Comparison of ENCODE assay signal across 20 cellular contexts in the genomic region with DNA sequence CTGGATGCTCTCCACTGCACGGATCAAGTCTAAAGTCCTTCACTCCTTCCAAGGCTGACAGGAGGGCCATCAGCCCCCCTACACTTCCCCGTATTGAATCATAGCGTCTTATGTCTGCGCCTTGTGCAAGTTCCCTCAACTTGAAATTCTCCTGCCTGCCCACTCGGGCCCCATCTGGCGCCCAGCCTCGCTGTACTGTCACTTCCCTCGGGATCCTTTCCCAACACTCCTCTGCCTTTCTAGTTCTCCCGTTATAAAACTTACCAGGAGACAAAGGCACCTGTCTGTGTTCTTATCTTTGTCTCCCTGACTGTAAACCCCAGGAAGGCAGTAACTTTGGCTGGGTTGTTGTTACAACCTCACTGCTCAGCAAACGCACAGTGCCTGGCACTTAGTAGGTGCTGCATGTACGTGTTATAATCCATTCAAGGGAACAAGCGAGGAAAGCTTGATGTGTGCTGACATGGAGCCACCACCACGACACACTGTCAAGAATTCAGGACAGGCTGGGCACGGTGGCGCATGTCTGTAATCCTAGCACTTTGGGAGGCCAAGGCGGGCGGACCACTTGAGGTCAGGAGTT. TPM values are rescaled to one million over a fixed set of nuclear protein-coding genes. Genes with fewer than 3 reads are reported as not detected.
A peak's percentile ranks its signal among the peaks of the same experiment; 100 is the strongest.
DNase-seq lines count a peak whose midpoint lies in the region; ATAC-seq and TF ChIP-seq lines count a peak whose summit lies in the region.
"Had no signal": no experiment of that assay in that cellular context is flagged by ENCODE, and none has a peak within 500 bp of the region (broad histone marks: within the 10 kb centered on the region; RNA-seq: fewer than 3 reads in every experiment).

No MANE protein-coding gene starts in this region.

- no peak for ATAC-seq in naive thymus-derived CD8-positive, alpha-beta T cell
- ATAC-seq: activated CD8-positive, alpha-beta T cell treated with anti-CD3 and anti-CD28 coated beads for 36 hours; left lobe of liver; stimulated activated naive B cell treated with anti-CD40 and anti-IgM and Interleukin-4, amounts not matched to agents 10 μg/mL and 1 μg/mL and 100 μg/mL, for 72 hours had no signal

- no peaks in the 10 kb centered on the region for H3K36me3 ChIP-seq in effector memory CD4-positive, alpha-beta T cell (ENCODE audit: control insufficient read depth, insufficient read depth, low read length)
- H3K36me3 ChIP-seq: vagina had no signal

- H3K27me3 ChIP-seq in effector memory CD4-positive, alpha-beta T cell (replicated peaks; ENCODE audit: control insufficient read depth, insufficient read depth, low read length, poor library complexity, severe bottlenecking) = no peaks in the 10 kb centered on the region
- H3K27me3 ChIP-seq: vagina had no signal

- peaks cover 13% of the 10 kb centered on the region for H3K27me3 Mint-ChIP-seq in activated naive CD8-positive, alpha-beta T cell
- H3K27me3 Mint-ChIP-seq in activated naive CD8-positive, alpha-beta T cell treated with anti-CD3 and anti-CD28 coated beads for 36 hours = peaks cover 36% of the 10 kb centered on the region
- H3K27me3 Mint-ChIP-seq in brain = peaks cover 2% of the 10 kb centered on the region
- H3K27me3 Mint-ChIP-seq in naive thymus-derived CD8-positive, alpha-beta T cell = peaks cover 4 to 29% (median 17%) of the 10 kb centered on the region in 5 donors

- POLR2A ChIA-PET in naive thymus-derived CD8-positive, alpha-beta T cell (lab: Charles Lee) = no interaction called here

- H3K9me3 Mint-ChIP-seq in activated naive CD8-positive, alpha-beta T cell (ENCODE audit: low read depth) = no peaks in the 10 kb centered on the region
- H3K9me3 Mint-ChIP-seq in activated naive CD8-positive, alpha-beta T cell treated with anti-CD3 and anti-CD28 coated beads for 36 hours = no peaks in the 10 kb centered on the region
- H3K9me3 Mint-ChIP-seq in brain = peaks cover 0 to 4% (median 0%) of the 10 kb centered on the region in 5 experiments
- H3K9me3 Mint-ChIP-seq in naive thymus-derived CD8-positive, alpha-beta T cell = no peaks in the 10 kb centered on the region
- H3K9me3 Mint-ChIP-seq: activated CD8-positive, alpha-beta T cell treated with anti-CD3 and anti-CD28 coated beads for 36 hours; CD4-positive, alpha-beta memory T cell; H9; memory B cell; stimulated activated naive B cell treated with anti-CD40 and anti-IgM and Interleukin-4, amounts not matched to agents 10 μg/mL and 1 μg/mL and 100 μg/mL, for 72 hours; T-helper 2 cell treated with Interferon-gamma antibody and Interleukin-4, amounts not matched to agents 5 μg/mL and 100 μg/mL, for 36 hours had no signal

- peaks cover 12% of the 10 kb centered on the region for H3K4me1 ChIP-seq in effector memory CD4-positive, alpha-beta T cell (ENCODE audit: control insufficient read depth, insufficient read depth, low read length, poor library complexity, severe bottlenecking)

- no peak for TF ChIP-seq CTCF in brain (conservative IDR thresholded peaks at IDR 0.05)

- H3K27ac ChIP-seq in effector memory CD4-positive, alpha-beta T cell (ENCODE audit: insufficient read depth, low read length, poor library complexity, severe bottlenecking) = no peak overlapping the region
- H3K27ac ChIP-seq: vagina had no signal

- no peaks in the 10 kb centered on the region for H3K36me3 Mint-ChIP-seq in activated naive CD8-positive, alpha-beta T cell
- H3K36me3 Mint-ChIP-seq in activated naive CD8-positive, alpha-beta T cell treated with anti-CD3 and anti-CD28 coated beads for 36 hours = no peaks in the 10 kb centered on the region
- no peaks in the 10 kb centered on the region for H3K36me3 Mint-ChIP-seq in brain
- no peaks in the 10 kb centered on the region for H3K36me3 Mint-ChIP-seq in naive thymus-derived CD8-positive, alpha-beta T cell
- H3K36me3 Mint-ChIP-seq: CD4-positive, alpha-beta memory T cell; memory B cell; stimulated activated naive B cell treated with anti-CD40 and anti-IgM and Interleukin-4, amounts not matched to agents 10 μg/mL and 1 μg/mL and 100 μg/mL, for 72 hours had no signal

- H3K4me3 ChIP-seq in effector memory CD4-positive, alpha-beta T cell (ENCODE audit: insufficient read depth, low read depth, low read length, poor library complexity, severe bottlenecking) = no peak overlapping the region
- H3K4me3 ChIP-seq: vagina had no signal

- peak overlapping the region; percentile 73 for H3K4me3 Mint-ChIP-seq in activated naive CD8-positive, alpha-beta T cell
- no peak overlapping the region for H3K4me3 Mint-ChIP-seq in activated naive CD8-positive, alpha-beta T cell treated with anti-CD3 and anti-CD28 coated beads for 36 hours
- H3K4me3 Mint-ChIP-seq in brain = peak overlapping the region in 1 of 5 experiments; percentile 64
- H3K4me3 Mint-ChIP-seq in naive thymus-derived CD8-positive, alpha-beta T cell = peak overlapping the region in 6 of 10 donors; percentile 26 to 53 (median 42)
- H3K4me3 Mint-ChIP-seq: activated CD8-positive, alpha-beta T cell treated with anti-CD3 and anti-CD28 coated beads for 36 hours; memory B cell; stimulated activated naive B cell treated with anti-CD40 and anti-IgM and Interleukin-4, amounts not matched to agents 10 μg/mL and 1 μg/mL and 100 μg/mL, for 72 hours; T-helper 2 cell treated with Interferon-gamma antibody and Interleukin-4, amounts not matched to agents 5 μg/mL and 100 μg/mL, for 36 hours had no signal

- H3K4me1 Mint-ChIP-seq in activated naive CD8-positive, alpha-beta T cell (ENCODE audit: low read depth) = peaks cover 15% of the 10 kb centered on the region
- peaks cover 14% of the 10 kb centered on the region for H3K4me1 Mint-ChIP-seq in activated naive CD8-positive, alpha-beta T cell treated with anti-CD3 and anti-CD28 coated beads for 36 hours
- H3K4me1 Mint-ChIP-seq in brain = peaks cover 44% of the 10 kb centered on the region
- peaks cover 14 to 25% (median 16%) of the 10 kb centered on the region in 4 donors for H3K4me1 Mint-ChIP-seq in naive thymus-derived CD8-positive, alpha-beta T cell

- H3K27ac Mint-ChIP-seq in activated naive CD8-positive, alpha-beta T cell = no peak overlapping the region
- H3K27ac Mint-ChIP-seq in activated naive CD8-positive, alpha-beta T cell treated with anti-CD3 and anti-CD28 coated beads for 36 hours = no peak overlapping the region
- H3K27ac Mint-ChIP-seq in brain = peak overlapping the region in 3 of 5 experiments; percentile 2 to 52 (median 5)
- no peak overlapping the region for H3K27ac Mint-ChIP-seq in naive thymus-derived CD8-positive, alpha-beta T cell
- H3K27ac Mint-ChIP-seq: activated CD8-positive, alpha-beta T cell treated with anti-CD3 and anti-CD28 coated beads for 36 hours; H9; memory B cell; stimulated activated naive B cell treated with anti-CD40 and anti-IgM and Interleukin-4, amounts not matched to agents 10 μg/mL and 1 μg/mL and 100 μg/mL, for 72 hours; T-helper 2 cell treated with Interferon-gamma antibody and Interleukin-4, amounts not matched to agents 5 μg/mL and 100 μg/mL, for 36 hours had no signal

- H3K9me3 ChIP-seq in effector memory CD4-positive, alpha-beta T cell (ENCODE audit: control insufficient read depth, low read length) = no peaks in the 10 kb centered on the region
- H3K9me3 ChIP-seq: vagina had no signal

- DNase-seq in activated naive CD8-positive, alpha-beta T cell treated with anti-CD3 and anti-CD28 coated beads for 36 hours = no peak
- no peak for DNase-seq in naive thymus-derived CD8-positive, alpha-beta T cell
- DNase-seq in superior temporal gyrus (ENCODE audit: extremely low spot score) = peak; percentile 61
- DNase-seq in NCI-H1694 (lab: John Stamatoyannopoulos, UW) = no peak
- DNase-seq in NCI-H128 (lab: John Stamatoyannopoulos, UW; ENCODE audit: unreplicated experiment) = no peak
- no peak for DNase-seq in effector memory CD4-positive, alpha-beta T cell
- DNase-seq: activated CD8-positive, alpha-beta memory T cell treated with anti-CD3 and anti-CD28 coated beads, Interleukin-2, amount 50 U/mL, for 48 hours; activated CD8-positive, alpha-beta T cell treated with anti-CD3 and anti-CD28 coated beads for 36 hours; activated naive CD4-positive, alpha-beta T cell treated with anti-CD3 and anti-CD28 coated beads, Interleukin-2, amount 50 U/mL, for 16 hours; CD4-positive, alpha-beta memory T cell; NCI-H1436 treated with DMSO at 0.1 percent for 48 hours; NCI-H82; stimulated activated naive B cell treated with anti-CD40 and anti-IgM and Interleukin-4, amounts not matched to agents 10 μg/mL and 1 μg/mL and 100 μg/mL, for 72 hours had no signal

RNA-seq across cellular contexts. Expression of gene ZFAND3, which starts 33.7 kb away (rescaled TPM):
- total RNA-seq in activated naive CD8-positive, alpha-beta T cell treated with anti-CD3 and anti-CD28 coated beads for 36 hours = 10 to 100 TPM; 36.3 to 38.5 TPM
- 159 TPM for polyA plus RNA-seq in brain (ENCODE audit: insufficient read depth, low read depth, low replicate concordance)
- 10 to 100 TPM; 32.8 to 33.8 TPM for total RNA-seq in naive thymus-derived CD8-positive, alpha-beta T cell
- 1 to 10 TPM; 3.7 to 4.5 (median 3.8) TPM for polyA plus RNA-seq in naive thymus-derived CD8-positive, alpha-beta T cell

Comparison
In these comparisons a context has a peak if more than half of its experiments do, and no peak if none do; other contexts are left out.
1. H3K27ac Mint-ChIP-seq: peak in brain (3 of 5); none in activated naive CD8-positive, alpha-beta T cell (single experiment), activated naive CD8-positive, alpha-beta T cell treated with anti-CD3 and anti-CD28 coated beads for 36 hours (single experiment) and naive thymus-derived CD8-positive, alpha-beta T cell (0 of 10).